In the genomic region with DNA sequence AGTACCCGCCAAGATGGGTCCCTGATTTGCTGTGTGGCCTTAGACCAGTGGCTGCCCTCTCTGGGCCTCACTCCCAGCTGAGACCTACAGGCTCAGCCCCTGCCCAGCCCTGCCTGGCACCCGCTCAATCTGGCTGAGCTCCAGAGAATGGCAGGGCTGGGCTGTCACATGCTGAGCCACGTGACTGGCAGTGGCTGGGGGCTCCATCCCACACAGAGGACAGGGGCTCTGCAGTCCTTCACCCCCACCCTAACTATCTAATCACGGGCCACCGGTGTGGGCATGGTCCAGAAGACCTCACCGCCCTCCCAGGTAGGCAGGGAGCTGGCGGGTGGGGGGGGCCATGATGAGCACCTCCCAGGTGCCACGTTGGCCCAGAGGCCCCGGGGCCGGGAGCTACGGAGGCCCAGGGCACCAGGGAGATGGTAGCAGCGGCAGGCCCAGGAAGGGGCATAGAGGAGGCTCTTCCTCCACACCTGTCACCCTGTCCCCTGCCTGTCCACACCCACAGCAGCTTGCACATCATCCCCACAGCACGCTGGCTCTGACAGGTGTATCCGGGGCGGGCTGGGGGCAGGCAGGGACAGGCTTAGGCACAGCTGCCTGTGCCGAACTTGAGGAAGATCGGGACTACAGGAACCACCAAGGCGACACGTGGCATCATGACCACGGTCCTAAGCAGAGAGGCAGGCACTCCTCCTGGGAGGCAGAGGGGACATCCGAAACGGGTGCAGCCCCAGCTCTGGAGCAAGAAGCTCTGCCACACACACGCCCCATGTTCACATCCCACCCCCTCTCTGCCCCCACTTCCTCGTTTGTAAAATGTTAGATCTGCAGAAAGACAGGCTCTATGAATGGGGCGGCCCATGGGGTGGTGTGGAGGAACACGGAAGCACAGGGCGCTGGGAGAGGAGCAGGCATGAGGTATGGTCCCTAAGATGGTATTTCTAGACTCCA, we compare ENCODE assay signal across 9 cellular contexts. TPM values are rescaled to one million over a fixed set of nuclear protein-coding genes. Genes with fewer than 3 reads are reported as not detected.
DNase-seq lines count a peak whose midpoint lies in the region; ATAC-seq and TF ChIP-seq lines count a peak whose summit lies in the region.
"Had no signal": no experiment of that assay in that cellular context is flagged by ENCODE, and none has a peak within 500 bp of the region (broad histone marks: within the 10 kb centered on the region; RNA-seq: fewer than 3 reads in every experiment).

No MANE protein-coding gene starts in this region.

- peaks cover 47% of the 10 kb centered on the region for H3K4me1 Mint-ChIP-seq in brain
- H3K4me1 Mint-ChIP-seq in nephron progenitor cell: peaks cover 34% of the 10 kb centered on the region
- H3K4me1 Mint-ChIP-seq in immature natural killer cell: peaks cover 28 to 41% of the 10 kb centered on the region in 2 donors
- peaks cover 22% of the 10 kb centered on the region for H3K4me1 Mint-ChIP-seq in activated CD8-positive, alpha-beta memory T cell treated with anti-CD3 and anti-CD28 coated beads, Interleukin-2, amount 10 ng/mL, durations not matched to agents 7 days and 5 days

- H3K27me3 Mint-ChIP-seq in brain: peaks cover 31% of the 10 kb centered on the region
- peaks cover 26% of the 10 kb centered on the region for H3K27me3 Mint-ChIP-seq in nephron progenitor cell (ENCODE audit: low read depth, poor library complexity)
- H3K27me3 Mint-ChIP-seq in immature natural killer cell (ENCODE audit: low read depth in 3 of 3): peaks cover 0 to 2% (median 0%) of the 10 kb centered on the region in 3 donors
- H3K27me3 Mint-ChIP-seq in activated CD8-positive, alpha-beta memory T cell treated with anti-CD3 and anti-CD28 coated beads, Interleukin-2, amount 10 ng/mL, durations not matched to agents 7 days and 5 days: no peaks in the 10 kb centered on the region

- no peak for TF ChIP-seq CTCF in brain (conservative IDR thresholded peaks at IDR 0.05)
- no peak for TF ChIP-seq CTCF in nephron progenitor cell (IDR thresholded peaks at IDR 0.05)

- no peak for ATAC-seq in activated CD8-positive, alpha-beta memory T cell treated with anti-CD3 and anti-CD28 coated beads, Interleukin-2, amount 10 ng/mL, durations not matched to agents 7 days and 5 days

- H3K9me3 Mint-ChIP-seq in brain: no peaks in the 10 kb centered on the region
- no peaks in the 10 kb centered on the region for H3K9me3 Mint-ChIP-seq in nephron progenitor cell
- H3K9me3 Mint-ChIP-seq in immature natural killer cell: no peaks in the 10 kb centered on the region
- H3K9me3 Mint-ChIP-seq in activated CD8-positive, alpha-beta memory T cell treated with anti-CD3 and anti-CD28 coated beads, Interleukin-2, amount 10 ng/mL, durations not matched to agents 7 days and 5 days (ENCODE audit: low read depth): no peaks in the 10 kb centered on the region
- H3K9me3 Mint-ChIP-seq: T-cell had no signal

- CTCF ChIA-PET in activated CD8-positive, alpha-beta memory T cell treated with anti-CD3 and anti-CD28 coated beads, Interleukin-2, amount 10 ng/mL, durations not matched to agents 7 days and 5 days (lab: Charles Lee): interaction anchor here (0.8 to 4.1 kb wide), 5 partner anchors 15 to 202 kb away, joined by 3 to 20 read pairs (median 5); no protein-coding TSS in a partner anchor

- no peaks in the 10 kb centered on the region for H3K36me3 Mint-ChIP-seq in brain
- H3K36me3 Mint-ChIP-seq in nephron progenitor cell (ENCODE audit: low read depth): no peaks in the 10 kb centered on the region
- H3K36me3 Mint-ChIP-seq in immature natural killer cell: no peaks in the 10 kb centered on the region
- H3K36me3 Mint-ChIP-seq in activated CD8-positive, alpha-beta memory T cell treated with anti-CD3 and anti-CD28 coated beads, Interleukin-2, amount 10 ng/mL, durations not matched to agents 7 days and 5 days: no peaks in the 10 kb centered on the region
- H3K36me3 Mint-ChIP-seq: T-cell had no signal

- H3K27ac Mint-ChIP-seq in brain (peak overlapping the region in 3 of 5 experiments; percentile 95 to 96 (median 95)), nephron progenitor cell (peak overlapping the region; percentile 20), immature natural killer cell (peak overlapping the region in 3 of 6 donors; percentile 30 to 58 (median 55))
- H3K27ac Mint-ChIP-seq in activated CD8-positive, alpha-beta memory T cell treated with anti-CD3 and anti-CD28 coated beads, Interleukin-2, amount 10 ng/mL, durations not matched to agents 7 days and 5 days: no peak overlapping the region

- peak; percentile 62 for DNase-seq in COR-L47 (lab: John Stamatoyannopoulos, UW)
- DNase-seq in NCI-H1105 (lab: John Stamatoyannopoulos, UW): peak; percentile 70
- DNase-seq in nephron progenitor cell: no peak
- DNase-seq in immature natural killer cell: no peak
- no peak for DNase-seq in KG1 (lab: John Stamatoyannopoulos, UW)
- DNase-seq in activated CD8-positive, alpha-beta memory T cell treated with anti-CD3 and anti-CD28 coated beads, Interleukin-2, amount 10 ng/mL, durations not matched to agents 7 days and 5 days: no peak
- no peak for DNase-seq in dedifferentiated amniotic fluid mesenchymal stem cell (ENCODE audit: extremely low spot score)

- H3K4me3 Mint-ChIP-seq in brain (peak overlapping the region in 3 of 5 experiments; percentile 22 to 46 (median 40)), nephron progenitor cell (no peak overlapping the region), immature natural killer cell (peak overlapping the region in 2 of 5 donors; percentile 28 to 72)
- H3K4me3 Mint-ChIP-seq in activated CD8-positive, alpha-beta memory T cell treated with anti-CD3 and anti-CD28 coated beads, Interleukin-2, amount 10 ng/mL, durations not matched to agents 7 days and 5 days: no peak overlapping the region
- H3K4me3 Mint-ChIP-seq: T-cell had no signal

RNA-seq across cellular contexts. Expression of gene ALDH3B1, which starts 1.5 kb away (rescaled TPM):
- polyA plus RNA-seq in brain (ENCODE audit: insufficient read depth, low read depth, low replicate concordance) (10.5 TPM), immature natural killer cell (1 to 10 TPM in 2 of 3 donors, not detected in 1; 3.4 to 3.8 TPM)
- total RNA-seq in activated CD8-positive, alpha-beta memory T cell treated with anti-CD3 and anti-CD28 coated beads, Interleukin-2, amount 10 ng/mL, durations not matched to agents 7 days and 5 days: not detected

RNA-seq across cellular contexts. Expression of gene UNC93B1, which starts 4.8 kb away (rescaled TPM):
- polyA plus RNA-seq in brain (ENCODE audit: insufficient read depth, low read depth, low replicate concordance) (8.1 TPM), immature natural killer cell (10 to 100 TPM; 29.7 to 42.7 (median 38.6) TPM)
- 10 to 100 TPM; 20.0 to 48.9 TPM for total RNA-seq in activated CD8-positive, alpha-beta memory T cell treated with anti-CD3 and anti-CD28 coated beads, Interleukin-2, amount 10 ng/mL, durations not matched to agents 7 days and 5 days

RNA-seq across cellular contexts. Expression of gene NDUFS8, which starts 21.8 kb away (rescaled TPM):
- polyA plus RNA-seq in brain (ENCODE audit: insufficient read depth, low read depth, low replicate concordance) (339 TPM), immature natural killer cell (100 to 1,000 TPM; 204 to 258 (median 215) TPM)
- 100 to 1,000 TPM; 161 TPM for total RNA-seq in activated CD8-positive, alpha-beta memory T cell treated with anti-CD3 and anti-CD28 coated beads, Interleukin-2, amount 10 ng/mL, durations not matched to agents 7 days and 5 days

RNA-seq across cellular contexts. Expression of gene TCIRG1, which starts 30.2 kb away (rescaled TPM):
- polyA plus RNA-seq in brain (ENCODE audit: insufficient read depth, low read depth, low replicate concordance): 5.0 TPM
- 100 to 1,000 TPM in 1 of 3 donors, 10 to 100 TPM in 2; 93.0 to 132 (median 93.3) TPM for polyA plus RNA-seq in immature natural killer cell
- 100 to 1,000 TPM; 235 to 311 TPM for total RNA-seq in activated CD8-positive, alpha-beta memory T cell treated with anti-CD3 and anti-CD28 coated beads, Interleukin-2, amount 10 ng/mL, durations not matched to agents 7 days and 5 days

Comparison
In these comparisons a context has a peak if more than half of its experiments do, and no peak if none do; other contexts are left out.
1. DNase-seq: peak in COR-L47 (single experiment) and NCI-H1105 (single experiment); none in nephron progenitor cell (single experiment), immature natural killer cell (0 of 3), KG1 (single experiment), activated CD8-positive, alpha-beta memory T cell treated with anti-CD3 and anti-CD28 coated beads, Interleukin-2, amount 10 ng/mL, durations not matched to agents 7 days and 5 days (single experiment) and dedifferentiated amniotic fluid mesenchymal stem cell (single experiment).
2. H3K4me3 Mint-ChIP-seq: peak in brain (3 of 5); none in nephron progenitor cell (single experiment) and activated CD8-positive, alpha-beta memory T cell treated with anti-CD3 and anti-CD28 coated beads, Interleukin-2, amount 10 ng/mL, durations not matched to agents 7 days and 5 days (single experiment).